8 cellular contexts compared by ENCODE assay signal in genomic region chr19:51422053-51422448, GRCh38. TPM values are rescaled to one million over a fixed set of nuclear protein-coding genes. Genes with fewer than 3 reads are reported as not detected.
DNase-seq lines count a peak whose midpoint lies in the region; ATAC-seq, FAIRE-seq and TF ChIP-seq lines count a peak whose summit lies in the region.

No MANE protein-coding gene starts in this region.

- TF ChIP-seq POLR2A in tibial nerve (IDR thresholded peaks at IDR 0.05) = no peak

- H3K36me3 Mint-ChIP-seq in CD14-positive monocyte (peaks cover 0 to 2% of the 10 kb centered on the region in 2 donors), HFFc6 (ENCODE audit: low read depth) (no peaks in the 10 kb centered on the region)

- no peaks in the 10 kb centered on the region for H3K4me1 ChIP-seq in SJCRH30
- H3K4me1 ChIP-seq in pancreas = no peaks in the 10 kb centered on the region
- H3K4me1 ChIP-seq in tibial nerve = no peaks in the 10 kb centered on the region

- peaks cover 42% of the 10 kb centered on the region for H3K4me1 Mint-ChIP-seq in CD14-positive monocyte
- no peaks in the 10 kb centered on the region for H3K4me1 Mint-ChIP-seq in HFFc6 (ENCODE audit: low read depth)

- TF ChIP-seq EP300 in tibial nerve (IDR thresholded peaks at IDR 0.05) = no peak

- H3K27me3 ChIP-seq in SJCRH30 = no peaks in the 10 kb centered on the region
- peaks cover 0 to 4% (median 0%) of the 10 kb centered on the region in 4 donors for H3K27me3 ChIP-seq in pancreas
- peaks cover 0 to 22% of the 10 kb centered on the region in 2 donors for H3K27me3 ChIP-seq in tibial nerve

- H3K27ac ChIP-seq in SJCRH30 (no peak overlapping the region), pancreas (no peak overlapping the region), tibial nerve (no peak overlapping the region)

- H3K36me3 ChIP-seq in SJCRH30 (no peaks in the 10 kb centered on the region), pancreas (no peaks in the 10 kb centered on the region), tibial nerve (no peaks in the 10 kb centered on the region)

- ATAC-seq in pancreas (peak; percentile 83 to 97 (median 96)), GM19324 (IDR thresholded peaks at IDR 0.05; ENCODE audit: low FRiP score, unreplicated experiment) (no peak)

- 6 to 9% methylated on average over 19 of the region's 19 CpGs for WGBS in pancreas, 2 donors
- 6 to 11% methylated on average over 19 of the region's 19 CpGs for WGBS in tibial nerve, 2 donors

- H3K4me3 ChIP-seq in SJCRH30 = no peak overlapping the region
- no peak overlapping the region for H3K4me3 ChIP-seq in pancreas
- no peak overlapping the region for H3K4me3 ChIP-seq in tibial nerve

- H3K4me3 Mint-ChIP-seq in CD14-positive monocyte (no peak overlapping the region), HFFc6 (no peak overlapping the region)

- H3K9me3 ChIP-seq in SJCRH30 (replicated peaks) = no peaks in the 10 kb centered on the region
- no peaks in the 10 kb centered on the region for H3K9me3 ChIP-seq in pancreas
- H3K9me3 ChIP-seq in tibial nerve = no peaks in the 10 kb centered on the region

- intact Hi-C loops in CD14-positive monocyte (cut with micrococcal nuclease) = loop anchor here (2.0 to 10.0 kb wide), 3 partner anchors 15 to 403 kb away; no protein-coding TSS in a partner anchor
- intact Hi-C loops in pancreas (cut with DNase I) = loop anchor here in 1 of 3 donors (10.0 kb wide), 1 partner anchor 87 kb away; no protein-coding TSS in a partner anchor

- H3K27me3 Mint-ChIP-seq in CD14-positive monocyte (ENCODE audit: low read depth in 3 of 3) = peaks cover 9 to 24% (median 18%) of the 10 kb centered on the region in 3 donors
- peaks cover 4% of the 10 kb centered on the region for H3K27me3 Mint-ChIP-seq in HFFc6 (ENCODE audit: insufficient read depth)

- H3K27ac Mint-ChIP-seq in CD14-positive monocyte (no peak overlapping the region), HFFc6 (no peak overlapping the region)

- DNase-seq in CD14-positive monocyte (ENCODE audit: low spot score) (peak; percentile 84), HFFc6 (peak; percentile 38), SJCRH30 (peak; percentile 79 to 86), glomerular visceral epithelial cell (ENCODE audit: extremely low spot score) (peak; percentile 81), pancreas (peak; percentile 67 to 98 (median 84)), tibial nerve (ENCODE audit: low spot score in 2 of 2) (peak; percentile 56 to 77)
- DNase-seq in activated gamma-delta T cell treated with anti-CD3 and anti-CD28 coated beads, Interleukin-2, amount 50 U/mL, for 16 hours (ENCODE audit: low read depth) = peak; percentile 82

- H3K9me3 Mint-ChIP-seq in CD14-positive monocyte = peaks cover 0 to 13% (median 1%) of the 10 kb centered on the region in 7 donors
- H3K9me3 Mint-ChIP-seq in HFFc6 = no peaks in the 10 kb centered on the region; the same call in 1 of the 2 replicates

- no peak for FAIRE-seq in pancreas (lab: Jason Lieb, UNC)

- peak; percentile 100 for TF ChIP-seq CTCF in CD14-positive monocyte (IDR thresholded peaks at IDR 0.05)
- TF ChIP-seq CTCF in HFFc6 (IDR thresholded peaks at IDR 0.05) = peak; percentile 98
- peak; percentile 92 to 100 (median 96) for TF ChIP-seq CTCF in pancreas (IDR thresholded peaks at IDR 0.05)
- peak; percentile 65 to 91 (median 76) for TF ChIP-seq CTCF in tibial nerve (IDR thresholded peaks at IDR 0.05)

RNA-seq across cellular contexts. Expression of gene SIGLEC10, which starts 4.6 kb away (rescaled TPM):
- 10 to 100 TPM; 16.6 to 64.9 TPM for polyA plus RNA-seq in CD14-positive monocyte
- total RNA-seq in HFFc6 (2021; fragmentation: NEBNext Ultra II Directional; extraction: Animal tissue kit (Norgen Biotek cat#: 25700)) = not detected
- not detected in 2 replicates for total RNA-seq in SJCRH30 (2014; rRNA removed; shearing (Covaris generic))
- total RNA-seq in pancreas = 10 to 100 TPM in 1 of 6 donors, 1 to 10 TPM in 3, under 1 TPM in 2; 0.08 to 10.1 (median 2.8) TPM
- polyA plus RNA-seq in pancreas = under 1 TPM; 0.52 to 0.53 TPM
- 10 to 100 TPM in 2 of 4 donors, 1 to 10 TPM in 2; 2.1 to 21.9 (median 7.3) TPM for total RNA-seq in tibial nerve

RNA-seq across cellular contexts. Expression of gene C19orf84, which starts 31.7 kb away (rescaled TPM):
- polyA plus RNA-seq in CD14-positive monocyte (not detected), pancreas (not detected)
- total RNA-seq in HFFc6 (2021; fragmentation: NEBNext Ultra II Directional; extraction: Animal tissue kit (Norgen Biotek cat#: 25700)) = not detected
- not detected in 2 replicates for total RNA-seq in SJCRH30 (2014; rRNA removed; shearing (Covaris generic))
- total RNA-seq in pancreas (not detected), tibial nerve (under 1 TPM in 1 of 4 donors, not detected in 3; 0.63 TPM)

RNA-seq across cellular contexts. Expression of gene LIM2, which starts 34.3 kb away (rescaled TPM):
- not detected for polyA plus RNA-seq in CD14-positive monocyte
- not detected for total RNA-seq in HFFc6 (2021; fragmentation: NEBNext Ultra II Directional; extraction: Animal tissue kit (Norgen Biotek cat#: 25700))
- total RNA-seq in SJCRH30 (2014; rRNA removed; shearing (Covaris generic)) = not detected in 2 replicates
- not detected for total RNA-seq in pancreas
- polyA plus RNA-seq in pancreas = not detected
- total RNA-seq in tibial nerve = not detected

RNA-seq across cellular contexts. Expression of gene SIGLEC8, which starts 36.2 kb away (rescaled TPM):
- polyA plus RNA-seq in CD14-positive monocyte (not detected), pancreas (under 1 TPM; 0.07 to 0.19 TPM)
- not detected for total RNA-seq in HFFc6 (2021; fragmentation: NEBNext Ultra II Directional; extraction: Animal tissue kit (Norgen Biotek cat#: 25700))
- not detected in 2 replicates for total RNA-seq in SJCRH30 (2014; rRNA removed; shearing (Covaris generic))
- total RNA-seq in pancreas (1 to 10 TPM in 1 of 6 donors, under 1 TPM in 3, not detected in 2; 0.12 to 3.8 (median 0.23) TPM), tibial nerve (1 to 10 TPM in 1 of 4 donors, under 1 TPM in 3; 0.20 to 5.5 (median 0.87) TPM)

RNA-seq across cellular contexts. Expression of gene NKG7, which starts 49.6 kb away (rescaled TPM):
- polyA plus RNA-seq in CD14-positive monocyte (10 to 100 TPM; 16.4 to 19.9 TPM), pancreas (under 1 TPM; 0.56 to 0.80 TPM)
- not detected for total RNA-seq in HFFc6 (2021; fragmentation: NEBNext Ultra II Directional; extraction: Animal tissue kit (Norgen Biotek cat#: 25700))
- not detected in 2 replicates for total RNA-seq in SJCRH30 (2014; rRNA removed; shearing (Covaris generic))
- total RNA-seq in pancreas (1 to 10 TPM in 3 of 6 donors, under 1 TPM in 1, not detected in 2; 0.98 to 2.1 (median 1.3) TPM), tibial nerve (1 to 10 TPM in 2 of 4 donors, not detected in 2; 3.6 to 3.9 TPM)
